Comparison of ENCODE assay signal across 8 cellular contexts in genomic region chr3:107525101-107525953, GRCh38. TPM values are rescaled to one million over a fixed set of nuclear protein-coding genes. Genes with fewer than 3 reads are reported as not detected.
A peak's percentile ranks its signal among the peaks of the same experiment; 100 is the strongest.
DNase-seq lines count a peak whose midpoint lies in the region; ATAC-seq and TF ChIP-seq lines count a peak whose summit lies in the region.

No MANE protein-coding gene starts in this region.

- no peak for TF ChIP-seq CTCF in right lobe of liver (IDR thresholded peaks at IDR 0.05)

- no peaks in the 10 kb centered on the region for H3K9me3 ChIP-seq in right lobe of liver

- peak overlapping the region; percentile 73 to 80 (median 76) for H3K4me3 ChIP-seq in right lobe of liver

- no peaks in the 10 kb centered on the region for H3K27me3 ChIP-seq in right lobe of liver

- ATAC-seq in right lobe of liver, result peak; percentile 1 to 33 (median 8)
- no peak for ATAC-seq in GM21717 (IDR thresholded peaks at IDR 0.05; ENCODE audit: unreplicated experiment)
- ATAC-seq in HG02852 (IDR thresholded peaks at IDR 0.05; ENCODE audit: unreplicated experiment), result no peak

- H3K4me1 ChIP-seq in right lobe of liver, result peaks cover 0 to 7% (median 0%) of the 10 kb centered on the region in 4 donors

- under 1% methylated on average over 48 of the region's 66 CpGs for WGBS in right lobe of liver (ENCODE audit: insufficient coverage, low coverage, low lambda C conversion rate, missing lambda C conversion rate)

- intact Hi-C loops in right lobe of liver (cut with DNase I), result no loop called here

- H3K36me3 ChIP-seq in right lobe of liver, result no peaks in the 10 kb centered on the region

- peak; percentile 3 for TF ChIP-seq POLR2A in right lobe of liver (IDR thresholded peaks at IDR 0.05)

- peak overlapping the region; percentile 84 to 92 (median 87) for H3K27ac ChIP-seq in right lobe of liver

- DNase-seq in GF-D8 (lab: John Stamatoyannopoulos, UW) (peak; percentile 17), Kasumi-1 (lab: John Stamatoyannopoulos, UW) (peak; percentile 29 to 46), ecto neural progenitor cell (ENCODE audit: low spot score) (peak; percentile 60), right lobe of liver (peak; percentile 53 to 62 (median 58))
- peak; percentile 23 for DNase-seq in activated CD4-positive, alpha-beta T cell treated with anti-CD3 and anti-CD28 coated beads, Interleukin-2, amount 50 U/mL, for 1 hour
- peak; percentile 8 to 27 for DNase-seq in stimulated activated CD4-positive, alpha-beta T cell treated with anti-CD3 and anti-CD28 coated beads, Interleukin-4, amount 100 ng/mL, for 4 hours

RNA-seq across cellular contexts. Expression of gene BBX, which starts 2.6 kb away (rescaled TPM):
- total RNA-seq in right lobe of liver, result 10 to 100 TPM; 15.0 to 22.4 (median 19.1) TPM

Comparison
In these comparisons a context has a peak if more than half of its experiments do, and no peak if none do; other contexts are left out.
1. ATAC-seq: peak in right lobe of liver (4 of 4); none in GM21717 (single experiment) and HG02852 (single experiment).
2. Peak in every context shown above with its lines, with median percentiles within 50 percentile points of each other: DNase-seq.